ENCODE assay signal across 2 cellular contexts in the genomic region with DNA sequence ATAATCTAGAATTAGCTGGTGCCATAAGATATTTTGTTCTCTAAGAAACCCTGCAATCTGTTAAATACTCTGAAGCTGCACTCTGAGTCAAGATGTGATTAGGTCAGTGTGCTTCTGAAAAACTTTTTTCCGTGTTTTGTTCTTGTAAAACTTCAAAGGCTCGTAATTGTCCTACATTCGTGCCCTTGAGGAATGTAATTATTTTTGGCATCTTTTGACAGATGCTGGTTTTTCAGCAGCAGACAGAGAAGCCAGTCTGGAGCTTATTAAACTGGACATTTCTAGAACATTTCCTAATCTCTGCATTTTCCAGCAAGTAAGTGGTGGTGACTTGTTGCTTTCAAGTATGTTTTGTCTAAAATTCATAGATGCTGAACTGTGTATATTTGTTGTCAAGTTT.
TF ChIP-seq lines count a peak whose summit lies in the region.

No MANE protein-coding gene starts in this region.

TF ChIP-seq in HEK293, 187 proteins besides CTCF, POLR2A, EP300 and RAD21 (continued from another document):
- TF ChIP-seq PRDM6 (tag by site-specific recombination; IDR thresholded peaks at IDR 0.05) (peak; percentile 34; the same call in 1 of the 2 replicates), ZNF423 (tag by site-specific recombination; IDR thresholded peaks at IDR 0.05) (no peak), MYNN (tag by site-specific recombination; IDR thresholded peaks at IDR 0.05; ENCODE audit: borderline replicate concordance) (no peak), ZNF266 (tag by site-specific recombination; IDR thresholded peaks at IDR 0.05; ENCODE audit: low read depth) (no peak), ZNF791 (tag by site-specific recombination; IDR thresholded peaks at IDR 0.05) (no peak), MEIS1 (CRISPR knock-in tag; IDR thresholded peaks at IDR 0.05; ENCODE audit: borderline replicate concordance) (no peak), ZNF76 (tag by site-specific recombination; IDR thresholded peaks at IDR 0.05; ENCODE audit: borderline replicate concordance, low read depth) (no peak), ZNF394 (tag by site-specific recombination; IDR thresholded peaks at IDR 0.05; ENCODE audit: borderline replicate concordance) (no peak), ZNF426 (tag by site-specific recombination; IDR thresholded peaks at IDR 0.05) (no peak), ZNF704 (tag by site-specific recombination; IDR thresholded peaks at IDR 0.05) (no peak), SCRT2 (tag by site-specific recombination; IDR thresholded peaks at IDR 0.05) (peak; percentile 36; the same call in 1 of the 2 replicates), KLF8 (tag by site-specific recombination; IDR thresholded peaks at IDR 0.05) (no peak), YY1 (tag by site-specific recombination; IDR thresholded peaks at IDR 0.05) (no peak)

TF ChIP-seq in K562, 482 proteins besides CTCF, POLR2A, EP300 and RAD21:
- TF ChIP-seq, protein P1, sequence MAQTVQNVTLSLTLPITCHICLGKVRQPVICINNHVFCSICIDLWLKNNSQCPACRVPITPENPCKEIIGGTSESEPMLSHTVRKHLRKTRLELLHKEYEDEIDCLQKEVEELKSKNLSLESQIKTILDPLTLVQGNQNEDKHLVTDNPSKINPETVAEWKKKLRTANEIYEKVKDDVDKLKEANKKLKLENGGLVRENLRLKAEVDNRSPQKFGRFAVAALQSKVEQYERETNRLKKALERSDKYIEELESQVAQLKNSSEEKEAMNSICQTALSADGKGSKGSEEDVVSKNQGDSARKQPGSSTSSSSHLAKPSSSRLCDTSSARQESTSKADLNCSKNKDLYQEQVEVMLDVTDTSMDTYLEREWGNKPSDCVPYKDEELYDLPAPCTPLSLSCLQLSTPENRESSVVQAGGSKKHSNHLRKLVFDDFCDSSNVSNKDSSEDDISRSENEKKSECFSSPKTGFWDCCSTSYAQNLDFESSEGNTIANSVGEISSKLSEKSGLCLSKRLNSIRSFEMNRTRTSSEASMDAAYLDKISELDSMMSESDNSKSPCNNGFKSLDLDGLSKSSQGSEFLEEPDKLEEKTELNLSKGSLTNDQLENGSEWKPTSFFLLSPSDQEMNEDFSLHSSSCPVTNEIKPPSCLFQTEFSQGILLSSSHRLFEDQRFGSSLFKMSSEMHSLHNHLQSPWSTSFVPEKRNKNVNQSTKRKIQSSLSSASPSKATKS (CRISPR knock-in tag; IDR thresholded peaks at IDR 0.05), result no peak
- TF ChIP-seq, protein P2, sequence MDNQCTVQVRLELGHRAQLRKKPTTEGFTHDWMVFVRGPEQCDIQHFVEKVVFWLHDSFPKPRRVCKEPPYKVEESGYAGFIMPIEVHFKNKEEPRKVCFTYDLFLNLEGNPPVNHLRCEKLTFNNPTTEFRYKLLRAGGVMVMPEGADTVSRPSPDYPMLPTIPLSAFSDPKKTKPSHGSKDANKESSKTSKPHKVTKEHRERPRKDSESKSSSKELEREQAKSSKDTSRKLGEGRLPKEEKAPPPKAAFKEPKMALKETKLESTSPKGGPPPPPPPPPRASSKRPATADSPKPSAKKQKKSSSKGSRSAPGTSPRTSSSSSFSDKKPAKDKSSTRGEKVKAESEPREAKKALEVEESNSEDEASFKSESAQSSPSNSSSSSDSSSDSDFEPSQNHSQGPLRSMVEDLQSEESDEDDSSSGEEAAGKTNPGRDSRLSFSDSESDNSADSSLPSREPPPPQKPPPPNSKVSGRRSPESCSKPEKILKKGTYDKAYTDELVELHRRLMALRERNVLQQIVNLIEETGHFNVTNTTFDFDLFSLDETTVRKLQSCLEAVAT (IDR thresholded peaks at IDR 0.05), result no peak
- TF ChIP-seq CTBP1 (IDR thresholded peaks at IDR 0.05; ENCODE audit: borderline replicate concordance) (no peak), ZNF280B (CRISPR knock-in tag; IDR thresholded peaks at IDR 0.05) (no peak), NONO (IDR thresholded peaks at IDR 0.05; ENCODE audit: low read depth in 2 of 2, low read length in 1 of 2) (no peak), IFI16 (CRISPR knock-in tag; IDR thresholded peaks at IDR 0.05) (no peak), ZNF354B (CRISPR knock-in tag; IDR thresholded peaks at IDR 0.05) (no peak), THRA (IDR thresholded peaks at IDR 0.05) (no peak), C11orf30 (IDR thresholded peaks at IDR 0.05; ENCODE audit: low read depth) (no peak), FOXK1 (CRISPR knock-in tag; IDR thresholded peaks at IDR 0.05; ENCODE audit: borderline replicate concordance) (no peak), TCF3 (CRISPR knock-in tag; IDR thresholded peaks at IDR 0.05) (no peak), TAF1 (IDR thresholded peaks at IDR 0.05; ENCODE audit: control insufficient read depth, extremely low read depth, insufficient read depth, low read length, severe bottlenecking) (no peak), HMGXB4 (CRISPR knock-in tag; IDR thresholded peaks at IDR 0.05) (no peak), CEBPB (tag; IDR thresholded peaks at IDR 0.05) (no peak), SRSF1 (IDR thresholded peaks at IDR 0.05; ENCODE audit: low read depth, low read length) (no peak)
TF ChIP-seq in K562: peak in this region for 0.
